In genomic region chr12:128969480-128970055, GRCh38 we compare ENCODE assay signal across 8 cellular contexts.
DNase-seq lines count a peak whose midpoint lies in the region; TF ChIP-seq lines count a peak whose summit lies in the region.

No MANE protein-coding gene starts in this region.

- H3K4me2 ChIP-seq in H9 (ENCODE audit: insufficient read depth, insufficient read length, low read length), result peak overlapping the region; percentile 63

- H3K27ac Mint-ChIP-seq in activated T-cell treated with anti-CD3 and anti-CD28 coated beads, Interleukin-2, amount 50 U/mL, for 24 hours, result no peak overlapping the region
- peak overlapping the region in 2 of 3 experiments; percentile 40 to 73; a peak in 2 of 7 replicates for H3K27ac Mint-ChIP-seq in H9

- H3K9me3 ChIP-seq in H9 (ENCODE audit: control insufficient read depth, low read depth, low read length), result peaks cover 5% of the 10 kb centered on the region
- H3K9me3 ChIP-seq in iPS-18a (ENCODE audit: control insufficient read depth, low read depth, low read length), result peaks cover 14% of the 10 kb centered on the region
- H3K9me3 ChIP-seq in thyroid gland, result no peaks in the 10 kb centered on the region

- peak; percentile 56 for DNase-seq in activated T-cell treated with anti-CD3 and anti-CD28 coated beads, Interleukin-2, amount 50 U/mL, for 24 hours
- no peak for DNase-seq in activated T-cell treated with anti-CD3 and anti-CD28 coated beads, Interleukin-2, amount 50 U/mL, for 1 hour
- DNase-seq in H9 (peak; percentile 91), NAMALWA (ENCODE audit: low spot score) (peak; percentile 52), UCSD-AML1 (lab: John Stamatoyannopoulos, UW; ENCODE audit: unreplicated experiment) (peak; percentile 16), thyroid gland (peak; percentile 23 to 56), NCI-H1048 (lab: John Stamatoyannopoulos, UW) (no peak)

- no peak overlapping the region for H3T11ph ChIP-seq in H9 (ENCODE audit: low read length)

- H3K4me3 ChIP-seq in iPS-18a (ENCODE audit: low read length) (peak overlapping the region; percentile 27), thyroid gland (replicated peaks in 1 of 3) (no peak overlapping the region)

- no peak overlapping the region for H2BK15ac ChIP-seq in H9 (ENCODE audit: low read depth, low read length)

- TF ChIP-seq CTCF in H9 (conservative IDR thresholded peaks at IDR 0.05), result peak; percentile 85
- peak in 4 of 6 experiments; percentile 38 to 62 (median 58) for TF ChIP-seq CTCF in thyroid gland (IDR thresholded peaks at IDR 0.05)

- H3K79me1 ChIP-seq in H9 (ENCODE audit: insufficient read depth, low read depth, low read length, poor library complexity, severe bottlenecking), result no peaks in the 10 kb centered on the region

- no peak overlapping the region for H2BK12ac ChIP-seq in H9 (ENCODE audit: insufficient read length, low read depth, low read length)

- no peak overlapping the region for H3K23ac ChIP-seq in H9 (ENCODE audit: insufficient read length, low read depth, low read length)

- no peak overlapping the region for H3K14ac ChIP-seq in H9 (ENCODE audit: insufficient read depth, low read length)

- no peak overlapping the region for H2BK5ac ChIP-seq in H9 (ENCODE audit: insufficient read length, low read length)

- intact Hi-C loops in thyroid gland (cut with DNase I), result no loop called here

- no peaks in the 10 kb centered on the region for H3K36me3 Mint-ChIP-seq in activated T-cell treated with anti-CD3 and anti-CD28 coated beads, Interleukin-2, amount 50 U/mL, for 24 hours (ENCODE audit: low read depth)
- peaks cover 0 to 4% (median 4%) of the 10 kb centered on the region in 3 experiments; a peak in 6 of 7 replicates for H3K36me3 Mint-ChIP-seq in H9 (ENCODE audit: insufficient read depth in 1 of 3, low read depth in 3 of 3)

- peaks cover 3% of the 10 kb centered on the region; the same call in 1 of the 2 replicates for H3K27me3 ChIP-seq in H9 (ENCODE audit: insufficient read depth, low read length)
- no peaks in the 10 kb centered on the region for H3K27me3 ChIP-seq in iPS-18a (ENCODE audit: control insufficient read depth, insufficient read depth, low read length)
- H3K27me3 ChIP-seq in thyroid gland, result no peaks in the 10 kb centered on the region

- no peaks in the 10 kb centered on the region for H3K23me2 ChIP-seq in H9 (ENCODE audit: insufficient read length, low read depth, low read length, poor library complexity, severe bottlenecking)

- peaks cover 4% of the 10 kb centered on the region; the same call in 1 of the 2 replicates for H3K4me1 ChIP-seq in H9 (ENCODE audit: insufficient read depth, low read length)
- H3K4me1 ChIP-seq in iPS-18a (ENCODE audit: control insufficient read depth, low read depth, low read length), result no peaks in the 10 kb centered on the region
- peaks cover 0 to 4% of the 10 kb centered on the region in 2 donors for H3K4me1 ChIP-seq in thyroid gland

- H3K36me3 ChIP-seq in iPS-18a (ENCODE audit: control insufficient read depth, low read depth, low read length), result no peaks in the 10 kb centered on the region
- no peaks in the 10 kb centered on the region for H3K36me3 ChIP-seq in thyroid gland

- no peak overlapping the region for H2AK5ac ChIP-seq in H9 (ENCODE audit: insufficient read length, low read length)

- no peak overlapping the region for H2AFZ ChIP-seq in H9 (ENCODE audit: low read length)

- H3K9ac ChIP-seq in H9 (ENCODE audit: extremely low read depth, insufficient read length, low read length) (no peak overlapping the region), iPS-18a (ENCODE audit: low read length) (no peak overlapping the region)

- no peak overlapping the region for H4K5ac ChIP-seq in H9 (ENCODE audit: insufficient read length, low read depth, low read length)

- H3K79me2 ChIP-seq in H9 (ENCODE audit: insufficient read depth, low read length), result no peaks in the 10 kb centered on the region

- H3K27ac ChIP-seq in H9 (ENCODE audit: insufficient read length, low read depth, low read length), result no peak overlapping the region
- H3K27ac ChIP-seq in iPS-18a (ENCODE audit: low read length), result no peak overlapping the region
- H3K27ac ChIP-seq in thyroid gland, result no peak overlapping the region

- H4K91ac ChIP-seq in H9 (ENCODE audit: insufficient read length, low read depth, low read length), result no peak overlapping the region

- H3K9me3 Mint-ChIP-seq in activated T-cell treated with anti-CD3 and anti-CD28 coated beads, Interleukin-2, amount 50 U/mL, for 24 hours, result no peaks in the 10 kb centered on the region
- H3K9me3 Mint-ChIP-seq in H9, result peaks cover 4% of the 10 kb centered on the region in 2 experiments; a peak in 4 of 5 replicates

- no peak overlapping the region for H3K56ac ChIP-seq in H9 (ENCODE audit: insufficient read length, low read depth, low read length)

- H3K4me3 Mint-ChIP-seq in activated T-cell treated with anti-CD3 and anti-CD28 coated beads, Interleukin-2, amount 50 U/mL, for 24 hours, result no peak overlapping the region
- peak overlapping the region; percentile 52 to 72 for H3K4me3 Mint-ChIP-seq in H9

- no CpG with 5 or more reads among the region's 18 CpGs for WGBS in H9 (ENCODE audit: extremely low coverage, insufficient read length, low lambda C conversion rate)
- WGBS in thyroid gland, 2 donors, result 2 to 7% methylated on average over 8 to 16 of the region's 18 CpGs

- H3K4me1 Mint-ChIP-seq in activated T-cell treated with anti-CD3 and anti-CD28 coated beads, Interleukin-2, amount 50 U/mL, for 24 hours (ENCODE audit: low read depth), result peaks cover 7% of the 10 kb centered on the region
- peaks cover 44 to 49% of the 10 kb centered on the region in 2 experiments for H3K4me1 Mint-ChIP-seq in H9

- no peak overlapping the region for H3K18ac ChIP-seq in H9 (ENCODE audit: insufficient read length, low read depth, low read length)

- H3K27me3 Mint-ChIP-seq in activated T-cell treated with anti-CD3 and anti-CD28 coated beads, Interleukin-2, amount 50 U/mL, for 24 hours, result peaks cover 42% of the 10 kb centered on the region
- peaks cover 62% of the 10 kb centered on the region for H3K27me3 Mint-ChIP-seq in H9 (ENCODE audit: low read depth)

- no peak overlapping the region for H4K8ac ChIP-seq in H9 (replicated peaks; ENCODE audit: insufficient read length, low read depth, low read length)

- TF ChIP-seq POLR2A in thyroid gland (IDR thresholded peaks at IDR 0.05), result no peak

- no peak overlapping the region for H2BK120ac ChIP-seq in H9 (ENCODE audit: low read depth, low read length, poor library complexity, severe bottlenecking)

- H2BK20ac ChIP-seq in H9 (ENCODE audit: low read depth, low read length, poor library complexity, severe bottlenecking), result no peak overlapping the region

- no peak overlapping the region for H3K4ac ChIP-seq in H9 (ENCODE audit: low read depth, low read length)

- H4K20me1 ChIP-seq in H9 (ENCODE audit: control insufficient read depth, insufficient read depth, insufficient read length), result no peaks in the 10 kb centered on the region

Comparison
In these comparisons a context has a peak if more than half of its experiments do, and no peak if none do; other contexts are left out.
1. DNase-seq: peak in activated T-cell treated with anti-CD3 and anti-CD28 coated beads, Interleukin-2, amount 50 U/mL, for 24 hours (single experiment), H9 (single experiment), NAMALWA (single experiment), UCSD-AML1 (single experiment) and thyroid gland (2 of 2); none in activated T-cell treated with anti-CD3 and anti-CD28 coated beads, Interleukin-2, amount 50 U/mL, for 1 hour (single experiment) and NCI-H1048 (single experiment).